12 cellular contexts compared by ENCODE assay signal in the genomic region with DNA sequence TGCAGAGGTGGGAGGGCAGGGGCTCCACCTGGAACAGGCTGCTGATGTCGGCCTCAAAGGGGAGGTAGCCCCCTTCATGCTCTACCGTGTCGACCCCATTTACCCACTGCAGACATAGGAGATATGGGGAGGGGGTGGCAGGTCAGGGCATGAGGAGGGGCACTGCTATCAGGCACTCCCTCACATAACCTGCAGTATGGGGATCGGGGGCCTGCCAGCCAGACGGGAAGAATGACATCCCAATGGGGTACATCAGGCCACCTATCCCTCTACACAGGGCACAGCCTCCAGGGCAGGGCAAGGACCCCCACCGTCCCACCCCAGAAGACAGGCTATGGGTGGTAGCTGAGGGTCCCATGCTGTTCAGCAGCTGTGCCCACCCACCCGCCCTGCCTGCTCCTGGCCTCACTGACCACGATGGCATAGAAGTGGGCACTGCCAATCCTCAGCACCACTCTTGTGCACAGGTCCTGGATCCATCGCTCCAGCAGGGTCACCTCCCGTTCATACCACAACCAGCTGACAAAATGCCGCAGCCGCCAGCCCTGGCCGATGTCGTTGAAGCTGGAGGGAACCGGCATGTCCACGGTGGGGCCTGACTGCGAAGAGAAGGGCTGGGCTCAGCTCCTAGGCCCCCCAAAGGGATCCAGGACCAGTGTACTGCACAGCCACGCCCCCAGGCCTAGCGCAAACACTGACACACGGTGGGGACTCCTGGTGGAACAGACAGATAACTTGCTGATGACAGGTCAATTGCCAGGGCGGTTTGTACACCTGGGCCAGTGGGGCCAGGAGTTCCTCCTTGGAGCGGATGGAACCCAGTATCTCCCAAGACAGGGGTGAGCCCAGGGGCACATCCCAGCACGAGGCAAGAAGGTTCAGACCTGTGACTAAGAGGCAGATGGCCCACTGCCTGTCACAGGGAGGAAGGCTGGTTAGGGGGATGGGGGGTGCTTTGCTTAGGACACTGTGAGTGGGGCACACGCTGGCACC. TPM values are rescaled to one million over a fixed set of nuclear protein-coding genes. Genes with fewer than 3 reads are reported as not detected.
DNase-seq lines count a peak whose midpoint lies in the region; ATAC-seq and TF ChIP-seq lines count a peak whose summit lies in the region.
"Had no signal": no experiment of that assay in that cellular context is flagged by ENCODE, and none has a peak within 500 bp of the region (broad histone marks: within the 10 kb centered on the region; RNA-seq: fewer than 3 reads in every experiment).

No MANE protein-coding gene starts in this region.

- H3K9me3 Mint-ChIP-seq in activated naive CD8-positive, alpha-beta T cell treated with anti-CD3 and anti-CD28 coated beads, Interleukin-2, amount 50 U/mL, for 24 hours = no peaks in the 10 kb centered on the region
- no peaks in the 10 kb centered on the region for H3K9me3 Mint-ChIP-seq in neural crest cell

- H3K9ac ChIP-seq in HCT116 (ENCODE audit: low read length) = no peak overlapping the region
- H3K9ac ChIP-seq: KMS-11 had no signal

- no peak overlapping the region for H3K4me2 ChIP-seq in HCT116 (ENCODE audit: low read length)

- no peak for TF ChIP-seq RAD21 in HCT116 (IDR thresholded peaks at IDR 0.05; ENCODE audit: low read depth)

- no peaks in the 10 kb centered on the region for H3K27me3 ChIP-seq in HCT116 (ENCODE audit: insufficient read depth, low read length)
- H3K27me3 ChIP-seq: breast epithelium had no signal

- no peak overlapping the region for H3K4me3 ChIP-seq in HCT116 (replicated peaks in 1 of 2; ENCODE audit: low read depth in 1 of 2, low read length in 2 of 2)

- H3K4me1 Mint-ChIP-seq in activated naive CD8-positive, alpha-beta T cell treated with anti-CD3 and anti-CD28 coated beads, Interleukin-2, amount 50 U/mL, for 24 hours = peaks cover 22% of the 10 kb centered on the region
- H3K4me1 Mint-ChIP-seq in neural crest cell = peaks cover 6% of the 10 kb centered on the region

- TF ChIP-seq CTCF in HCT116 (IDR thresholded peaks at IDR 0.05 in 2 of 3, conservative IDR thresholded peaks at IDR 0.05 in 1 of 3; ENCODE audit: borderline replicate concordance in 1 of 3, insufficient read depth in 1 of 3, low read depth in 2 of 3, low read length in 2 of 3) (no peak), neural crest cell (conservative IDR thresholded peaks at IDR 0.05) (no peak)

- peaks cover 20% of the 10 kb centered on the region for H3K79me2 ChIP-seq in HCT116 (ENCODE audit: insufficient read depth, low read length)

- peaks cover 21% of the 10 kb centered on the region for H3K36me3 Mint-ChIP-seq in activated naive CD8-positive, alpha-beta T cell treated with anti-CD3 and anti-CD28 coated beads, Interleukin-2, amount 50 U/mL, for 24 hours (ENCODE audit: low read depth)
- peaks cover 6% of the 10 kb centered on the region for H3K36me3 Mint-ChIP-seq in neural crest cell (ENCODE audit: low read depth)

- H3K4me1 ChIP-seq in HCT116 (ENCODE audit: control insufficient read depth in 1 of 2, insufficient read depth in 2 of 2, low read length in 2 of 2) = peaks cover 4 to 15% of the 10 kb centered on the region in 2 experiments; a peak in 3 of 4 replicates
- H3K4me1 ChIP-seq: breast epithelium had no signal

- H3K4me3 Mint-ChIP-seq in activated naive CD8-positive, alpha-beta T cell treated with anti-CD3 and anti-CD28 coated beads, Interleukin-2, amount 50 U/mL, for 24 hours = peak overlapping the region; percentile 71
- peak overlapping the region; percentile 82 for H3K4me3 Mint-ChIP-seq in neural crest cell

- peaks cover 27 to 30% of the 10 kb centered on the region in 2 experiments; a peak in 3 of 4 replicates for H3K36me3 ChIP-seq in HCT116 (ENCODE audit: control insufficient read depth in 1 of 2, insufficient read depth in 2 of 2, low read length in 2 of 2)
- H3K36me3 ChIP-seq: breast epithelium had no signal

- TF ChIP-seq POLR2A in HCT116 (IDR thresholded peaks at IDR 0.05; ENCODE audit: borderline replicate concordance, extremely low read depth, insufficient read depth, insufficient read length) = no peak

- no peaks in the 10 kb centered on the region for H3K9me3 ChIP-seq in HCT116 (ENCODE audit: control insufficient read depth in 1 of 2, insufficient read depth in 1 of 2, low read depth in 1 of 2, low read length in 2 of 2)
- H3K9me3 ChIP-seq: breast epithelium had no signal

- DNase-seq in DMS 273 (lab: John Stamatoyannopoulos, UW; ENCODE audit: unreplicated experiment) (peak; percentile 26), DMS 273 treated with DMSO at 0.1 percent for 48 hours (lab: John Stamatoyannopoulos, UW) (no peak), HCT116 (ENCODE audit: low read depth, low spot score) (no peak), neural crest cell (ENCODE audit: low read depth, low spot score) (no peak), midbrain (lab: John Stamatoyannopoulos, UW) (no peak), DMS79 (lab: John Stamatoyannopoulos, UW) (no peak)
- no peak for DNase-seq in activated naive CD8-positive, alpha-beta T cell treated with anti-CD3 and anti-CD28 coated beads, Interleukin-2, amount 50 U/mL, for 24 hours

- CTCF ChIA-PET in HCT116 (lab: Charles Lee) = no interaction called here

- no peaks in the 10 kb centered on the region for H3K27me3 Mint-ChIP-seq in activated naive CD8-positive, alpha-beta T cell treated with anti-CD3 and anti-CD28 coated beads, Interleukin-2, amount 50 U/mL, for 24 hours
- no peaks in the 10 kb centered on the region for H3K27me3 Mint-ChIP-seq in neural crest cell (ENCODE audit: low read depth)

- no TSS peak for BruUV-seq in HCT116 (replicated peaks; lab: Mats Ljungman, UMichigan)

- no peaks in the 10 kb centered on the region for H3K9me2 ChIP-seq in HCT116 (ENCODE audit: insufficient read depth)

- RAD21 ChIA-PET in HCT116 (lab: Charles Lee; ENCODE audit: low non-redundant PET in 1 of 2, low total read pairs in 2 of 2, uncharacterized antibody in 2 of 2, unreplicated experiment in 2 of 2) = no interaction called here

- ATAC-seq in HCT116 (no peak), HG03139 (IDR thresholded peaks at IDR 0.05; ENCODE audit: unreplicated experiment) (no peak)
- ATAC-seq in activated naive CD8-positive, alpha-beta T cell treated with anti-CD3 and anti-CD28 coated beads, Interleukin-2, amount 50 U/mL, for 24 hours = no peak

- H4K20me1 ChIP-seq in HCT116 (ENCODE audit: insufficient read depth) = no peaks in the 10 kb centered on the region

- no peak overlapping the region for H3K27ac Mint-ChIP-seq in activated naive CD8-positive, alpha-beta T cell treated with anti-CD3 and anti-CD28 coated beads, Interleukin-2, amount 50 U/mL, for 24 hours
- no peak overlapping the region for H3K27ac Mint-ChIP-seq in neural crest cell (ENCODE audit: unreplicated experiment)

- intact Hi-C loops in HCT116 (cut with micrococcal nuclease) = no loop called here

- POLR2A ChIA-PET in HCT116 (lab: Charles Lee) = no interaction called here

- no peak overlapping the region for H2AFZ ChIP-seq in HCT116 (ENCODE audit: low read depth, low read length, poor library complexity, severe bottlenecking)

- peak overlapping the region; percentile 27; the same call in 1 of the 2 replicates for H3K27ac ChIP-seq in HCT116 (ENCODE audit: low read depth, low read length)
- H3K27ac ChIP-seq: 22Rv1, breast epithelium, KMS-11 had no signal

TF ChIP-seq in HCT116, 20 proteins besides CTCF, POLR2A, EP300 and RAD21 (continues in another document):
- TF ChIP-seq EZH2 (IDR thresholded peaks at IDR 0.05) = no peak
- TF ChIP-seq POLR2AphosphoS5 (IDR thresholded peaks at IDR 0.05; ENCODE audit: low read depth, low read length) = no peak
- no peak for TF ChIP-seq EGR1 (IDR thresholded peaks at IDR 0.05; ENCODE audit: low read depth)
- no peak for TF ChIP-seq YY1 (IDR thresholded peaks at IDR 0.05; ENCODE audit: extremely low read depth, insufficient replicate concordance, low read depth, low read length)
- no peak for TF ChIP-seq SRF (IDR thresholded peaks at IDR 0.05; ENCODE audit: low read depth)
- no peak for TF ChIP-seq SP1 (IDR thresholded peaks at IDR 0.05; ENCODE audit: low read depth)
- TF ChIP-seq, protein P1, sequence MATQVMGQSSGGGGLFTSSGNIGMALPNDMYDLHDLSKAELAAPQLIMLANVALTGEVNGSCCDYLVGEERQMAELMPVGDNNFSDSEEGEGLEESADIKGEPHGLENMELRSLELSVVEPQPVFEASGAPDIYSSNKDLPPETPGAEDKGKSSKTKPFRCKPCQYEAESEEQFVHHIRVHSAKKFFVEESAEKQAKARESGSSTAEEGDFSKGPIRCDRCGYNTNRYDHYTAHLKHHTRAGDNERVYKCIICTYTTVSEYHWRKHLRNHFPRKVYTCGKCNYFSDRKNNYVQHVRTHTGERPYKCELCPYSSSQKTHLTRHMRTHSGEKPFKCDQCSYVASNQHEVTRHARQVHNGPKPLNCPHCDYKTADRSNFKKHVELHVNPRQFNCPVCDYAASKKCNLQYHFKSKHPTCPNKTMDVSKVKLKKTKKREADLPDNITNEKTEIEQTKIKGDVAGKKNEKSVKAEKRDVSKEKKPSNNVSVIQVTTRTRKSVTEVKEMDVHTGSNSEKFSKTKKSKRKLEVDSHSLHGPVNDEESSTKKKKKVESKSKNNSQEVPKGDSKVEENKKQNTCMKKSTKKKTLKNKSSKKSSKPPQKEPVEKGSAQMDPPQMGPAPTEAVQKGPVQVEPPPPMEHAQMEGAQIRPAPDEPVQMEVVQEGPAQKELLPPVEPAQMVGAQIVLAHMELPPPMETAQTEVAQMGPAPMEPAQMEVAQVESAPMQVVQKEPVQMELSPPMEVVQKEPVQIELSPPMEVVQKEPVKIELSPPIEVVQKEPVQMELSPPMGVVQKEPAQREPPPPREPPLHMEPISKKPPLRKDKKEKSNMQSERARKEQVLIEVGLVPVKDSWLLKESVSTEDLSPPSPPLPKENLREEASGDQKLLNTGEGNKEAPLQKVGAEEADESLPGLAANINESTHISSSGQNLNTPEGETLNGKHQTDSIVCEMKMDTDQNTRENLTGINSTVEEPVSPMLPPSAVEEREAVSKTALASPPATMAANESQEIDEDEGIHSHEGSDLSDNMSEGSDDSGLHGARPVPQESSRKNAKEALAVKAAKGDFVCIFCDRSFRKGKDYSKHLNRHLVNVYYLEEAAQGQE (IDR thresholded peaks at IDR 0.05; ENCODE audit: low read depth) = no peak

RNA-seq across cellular contexts. Expression of a gene that starts 24.1 kb away (rescaled TPM):
- total RNA-seq in HCT116 (2021; ENCODE audit: unreplicated experiment) (not detected), neural crest cell (not detected in 2 replicates)
- 0.26 and 0.54 TPM in 2 replicates for polyA plus RNA-seq in HCT116 (2012)
- total RNA-seq: temporal lobe had no signal

RNA-seq across cellular contexts. Expression of a gene that starts 36.0 kb away (rescaled TPM):
- 3.2 TPM for total RNA-seq in HCT116 (2021; ENCODE audit: unreplicated experiment)
- 0.94 and 1.4 TPM in 2 replicates for polyA plus RNA-seq in HCT116 (2012)
- total RNA-seq in neural crest cell = 11.4 and 13.0 TPM in 2 replicates

RNA-seq across cellular contexts. Expression of a gene that starts 39.3 kb away (rescaled TPM):
- total RNA-seq in HCT116 (2021; ENCODE audit: unreplicated experiment) = 2.4 TPM
- 3.7 and 4.1 TPM in 2 replicates for polyA plus RNA-seq in HCT116 (2012)
- not detected in 2 replicates for total RNA-seq in neural crest cell
- total RNA-seq: breast epithelium, temporal lobe had no signal

RNA-seq across cellular contexts. Expression of a gene that starts 47.9 kb away (rescaled TPM):
- total RNA-seq in HCT116 (2021; ENCODE audit: unreplicated experiment) (not detected), neural crest cell (0.41 and 0.79 TPM in 2 replicates)
- polyA plus RNA-seq in HCT116 (2012) = 0.23 and 0.24 TPM in 2 replicates
- total RNA-seq: breast epithelium had no signal

RNA-seq across cellular contexts. Expression of a gene that starts 52.9 kb away (rescaled TPM):
- 279 TPM for total RNA-seq in HCT116 (2021; ENCODE audit: unreplicated experiment)
- 397 and 460 TPM in 2 replicates for polyA plus RNA-seq in HCT116 (2012)
- total RNA-seq in neural crest cell = 35.8 and 38.8 TPM in 2 replicates
